9 cellular contexts compared by ENCODE assay signal in the genomic region with DNA sequence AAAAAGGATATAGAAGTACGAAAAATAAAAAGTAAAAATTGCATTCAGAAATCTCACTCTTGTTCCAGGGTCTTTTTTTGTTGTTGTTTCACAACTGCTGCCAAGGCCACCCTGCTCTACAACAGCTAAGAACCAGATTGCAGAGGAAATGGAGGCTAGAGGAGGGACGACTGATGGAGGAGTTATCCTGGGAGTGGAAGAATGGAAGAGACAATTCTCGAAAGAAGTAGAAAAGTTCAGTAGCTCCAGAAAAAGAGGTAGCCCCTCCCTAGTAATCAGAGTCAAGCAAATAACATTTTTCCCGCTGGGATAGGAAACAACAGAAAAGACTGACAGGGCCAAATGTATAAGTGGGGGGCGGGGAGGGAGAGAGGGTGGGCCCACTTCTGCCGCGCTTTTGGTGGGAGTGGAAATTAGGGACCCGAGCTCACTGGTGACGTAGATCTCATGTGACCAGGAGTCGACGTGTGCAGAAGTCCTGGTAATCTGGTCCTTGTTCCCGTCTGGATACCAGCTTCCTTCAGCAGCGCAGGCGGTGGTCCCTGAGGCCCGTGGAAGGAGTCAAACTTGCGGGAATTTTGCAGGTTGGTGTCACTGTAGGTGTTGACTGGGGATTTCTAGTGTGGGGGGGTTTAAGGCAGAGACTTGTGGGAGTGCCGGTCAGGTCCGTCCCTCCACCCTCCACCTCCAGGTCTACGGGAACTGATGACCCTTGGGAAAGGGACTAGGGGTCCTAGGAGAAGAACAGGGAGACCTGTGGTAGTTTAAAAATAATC. TPM values are rescaled to one million over a fixed set of nuclear protein-coding genes. Genes with fewer than 3 reads are reported as not detected.
DNase-seq lines count a peak whose midpoint lies in the region; ATAC-seq and TF ChIP-seq lines count a peak whose summit lies in the region.
"Had no signal": no experiment of that assay in that cellular context is flagged by ENCODE, and none has a peak within 500 bp of the region (broad histone marks: within the 10 kb centered on the region; RNA-seq: fewer than 3 reads in every experiment).

A gene with protein sequence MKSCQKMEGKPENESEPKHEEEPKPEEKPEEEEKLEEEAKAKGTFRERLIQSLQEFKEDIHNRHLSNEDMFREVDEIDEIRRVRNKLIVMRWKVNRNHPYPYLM (plus strand): TSS at position 484 of the 776 bp plus-strand sequence. CDS start 1,179 bp downstream, outside the sequence.

- TF ChIP-seq CTCF in Caco-2 (IDR thresholded peaks at IDR 0.05; ENCODE audit: insufficient read depth in 1 of 2, low read depth in 1 of 2, low read length in 1 of 2, severe bottlenecking in 1 of 2, unreplicated experiment in 1 of 2) = no peak
- no peak for TF ChIP-seq CTCF in Panc1 (IDR thresholded peaks at IDR 0.05)

- H3K4me3 Mint-ChIP-seq in Caco-2 (ENCODE audit: unreplicated experiment) = peak within 1 kb of the TSS; percentile 83
- peak within 1 kb of the TSS; percentile 87 for H3K4me3 Mint-ChIP-seq in dendritic cell treated with granulocyte-macrophage colony-stimulating factor and Interleukin-4, amounts not matched to agents 40 ng/mL and 50 ng/mL, for 4 days

- peak; percentile 60 for ATAC-seq in HG03342 (IDR thresholded peaks at IDR 0.05; ENCODE audit: unreplicated experiment)
- peak; percentile 95 for ATAC-seq in Panc1
- no peak for ATAC-seq in HG03159 (IDR thresholded peaks at IDR 0.05; ENCODE audit: unreplicated experiment)

- H3K9ac ChIP-seq in skeletal muscle tissue (ENCODE audit: low read depth in 1 of 3, low read length in 3 of 3) = peak within 1 kb of the TSS; percentile 76 to 85 (median 83)

- DNase-seq in Caco-2 (peak; percentile 36 to 65), Panc1 (ENCODE audit: low read depth, low spot score) (no peak), kidney glomerular epithelial cell (lab: John Stamatoyannopoulos, UW) (peak; percentile 41), NOMO-1 (lab: John Stamatoyannopoulos, UW; ENCODE audit: unreplicated experiment in 2 of 2) (no peak)

- intact Hi-C loops in Caco-2 (cut with micrococcal nuclease; ENCODE audit: unreplicated experiment) = no loop called here
- intact Hi-C loops in Panc1 (cut with micrococcal nuclease; ENCODE audit: unreplicated experiment) = no loop called here
- intact Hi-C loops in dendritic cell treated with granulocyte-macrophage colony-stimulating factor and Interleukin-4, amounts not matched to agents 40 ng/mL and 50 ng/mL, for 4 days (cut with micrococcal nuclease) = no loop called here

- peaks cover 11% of the 10 kb centered on the region for H3K4me1 ChIP-seq in Caco-2
- H3K4me1 ChIP-seq in Panc1 (ENCODE audit: control insufficient read depth, insufficient read depth, low read length) = peaks cover 2% of the 10 kb centered on the region; the same call in 1 of the 2 replicates
- no peaks in the 10 kb centered on the region for H3K4me1 ChIP-seq in skeletal muscle tissue (ENCODE audit: control insufficient read depth in 3 of 3, insufficient read depth in 3 of 3, low read length in 3 of 3)

- peak within 1 kb of the TSS; percentile 73 for H3K27ac Mint-ChIP-seq in Caco-2 (ENCODE audit: unreplicated experiment)
- peak within 1 kb of the TSS; percentile 77 for H3K27ac Mint-ChIP-seq in dendritic cell treated with granulocyte-macrophage colony-stimulating factor and Interleukin-4, amounts not matched to agents 40 ng/mL and 50 ng/mL, for 4 days

- H3K27me3 Mint-ChIP-seq in Caco-2 (ENCODE audit: insufficient read depth, unreplicated experiment) = no peaks in the 10 kb centered on the region
- H3K27me3 Mint-ChIP-seq in dendritic cell treated with granulocyte-macrophage colony-stimulating factor and Interleukin-4, amounts not matched to agents 40 ng/mL and 50 ng/mL, for 4 days = peaks cover 2% of the 10 kb centered on the region

- peaks cover 22% of the 10 kb centered on the region for H3K36me3 Mint-ChIP-seq in Caco-2 (ENCODE audit: insufficient read depth, unreplicated experiment)
- H3K36me3 Mint-ChIP-seq in dendritic cell treated with granulocyte-macrophage colony-stimulating factor and Interleukin-4, amounts not matched to agents 40 ng/mL and 50 ng/mL, for 4 days (ENCODE audit: low read depth) = no peaks in the 10 kb centered on the region

- H3K36me3 ChIP-seq in Caco-2 (ENCODE audit: control insufficient read depth, insufficient read depth, low read length) (no peaks in the 10 kb centered on the region), Panc1 (ENCODE audit: control insufficient read depth, insufficient read depth, low read length) (peaks cover 2% of the 10 kb centered on the region), skeletal muscle tissue (ENCODE audit: control insufficient read depth in 3 of 3, insufficient read depth in 3 of 3, low read length in 3 of 3) (no peaks in the 10 kb centered on the region)

- H3K27ac ChIP-seq in Panc1 (ENCODE audit: low read length) (peak within 1 kb of the TSS; percentile 86), skeletal muscle tissue (ENCODE audit: low read depth, low read length) (peak within 1 kb of the TSS; percentile 70)
- H3K27ac ChIP-seq: VCaP had no signal

- CTCF ChIA-PET in Caco-2 (lab: Charles Lee) (interaction anchor here (0.8 to 1.1 kb wide), 2 partner anchors 13 to 108 kb away, joined by 3 read pairs; no protein-coding TSS in a partner anchor), Panc1 (lab: Charles Lee) (interaction anchor here (0.6 to 1.6 kb wide), 3 partner anchors 15 to 133 kb away, joined by 3 to 6 read pairs (median 4); no protein-coding TSS in a partner anchor)

- H3K9me3 Mint-ChIP-seq in Caco-2 (ENCODE audit: unreplicated experiment) = no peaks in the 10 kb centered on the region
- H3K9me3 Mint-ChIP-seq in dendritic cell treated with granulocyte-macrophage colony-stimulating factor and Interleukin-4, amounts not matched to agents 40 ng/mL and 50 ng/mL, for 4 days = no peaks in the 10 kb centered on the region

- H3K9me3 ChIP-seq in Caco-2 (no peaks in the 10 kb centered on the region), Panc1 (ENCODE audit: control insufficient read depth, insufficient read depth, low read depth, low read length) (no peaks in the 10 kb centered on the region), skeletal muscle tissue (ENCODE audit: control insufficient read depth in 3 of 3, low read length in 3 of 3) (no peaks in the 10 kb centered on the region)

- no peaks in the 10 kb centered on the region for H3K27me3 ChIP-seq in Caco-2 (replicated peaks; ENCODE audit: control insufficient read depth, insufficient read depth, low read length)
- no peaks in the 10 kb centered on the region for H3K27me3 ChIP-seq in Panc1 (ENCODE audit: control insufficient read depth, insufficient read depth, low read length)
- H3K27me3 ChIP-seq in skeletal muscle tissue (ENCODE audit: control insufficient read depth in 3 of 3, insufficient read depth in 3 of 3, low read length in 3 of 3) = no peaks in the 10 kb centered on the region

- POLR2A ChIA-PET in Caco-2 (lab: Charles Lee) = interaction anchor here (0.5 to 1.6 kb wide), 3 partner anchors 21 to 91 kb away, joined by 4 to 12 read pairs (median 6); a partner anchor contains a TSS
- POLR2A ChIA-PET in Panc1 (lab: Charles Lee) = interaction anchor here (0.5 to 0.6 kb wide), 2 partner anchors 21 to 40 kb away, joined by 5 to 10 read pairs; no protein-coding TSS in a partner anchor

- in situ Hi-C loops in Panc1 (cut with HindIII; ENCODE audit: low pct_unique_long_range_greater_than_20kb, low sequenced_read_pairs) = no loop called here

- H3K4me3 ChIP-seq in Caco-2 (ENCODE audit: low read depth, low read length) (peak within 1 kb of the TSS; percentile 44), Panc1 (ENCODE audit: low read depth in 2 of 2, low read length in 2 of 2) (peak within 1 kb of the TSS; percentile 74 to 78), skeletal muscle tissue (ENCODE audit: low read length in 3 of 3) (peak within 1 kb of the TSS; percentile 56 to 86 (median 78))

- BruUV-seq in Caco-2 (replicated peaks; lab: Mats Ljungman, UMichigan) (no TSS peak), Panc1 (replicated peaks; lab: Mats Ljungman, UMichigan) (no TSS peak)

- no peaks in the 10 kb centered on the region for H3K4me1 Mint-ChIP-seq in Caco-2 (ENCODE audit: low read depth, unreplicated experiment)
- peaks cover 18% of the 10 kb centered on the region for H3K4me1 Mint-ChIP-seq in dendritic cell treated with granulocyte-macrophage colony-stimulating factor and Interleukin-4, amounts not matched to agents 40 ng/mL and 50 ng/mL, for 4 days (ENCODE audit: low read depth)

RNA-seq across cellular contexts. Expression of the gene that starts here (rescaled TPM):
- total RNA-seq in Caco-2 (2022) (41.9 and 44.9 TPM in 2 replicates), Panc1 (2021; ENCODE audit: unreplicated experiment) (42.6 TPM), skeletal muscle tissue (74.1 TPM)
- 40.2 TPM for polyA plus RNA-seq in Panc1 (2012; ENCODE audit: insufficient read length)

Comparison
In these comparisons a context has a peak if more than half of its experiments do, and no peak if none do; other contexts are left out.
1. DNase-seq: peak in Caco-2 (2 of 2) and kidney glomerular epithelial cell (single experiment); none in Panc1 (single experiment) and NOMO-1 (0 of 2).
2. Peak in every context shown above with its lines, with median percentiles within 50 percentile points of each other: H3K4me3 ChIP-seq.